ENCODE assay signal across 1 cellular context in genomic region chr5:37724395-37725125, GRCh38.
TF ChIP-seq lines count a peak whose summit lies in the region.

No MANE protein-coding gene starts in this region.

TF ChIP-seq in HepG2, 621 proteins besides CTCF, POLR2A, EP300 and RAD21 (continued from another document):
- TF ChIP-seq GLMP (CRISPR knock-in tag; IDR thresholded peaks at IDR 0.05; ENCODE audit: borderline replicate concordance) = no peak
